15 cellular contexts compared by ENCODE assay signal in genomic region chr4:35725131-35725530, GRCh38.
DNase-seq lines count a peak whose midpoint lies in the region; ATAC-seq and TF ChIP-seq lines count a peak whose summit lies in the region.
"Had no signal": no experiment of that assay in that cellular context is flagged by ENCODE, and none has a peak within 500 bp of the region (broad histone marks: within the 10 kb centered on the region; RNA-seq: fewer than 3 reads in every experiment).

No MANE protein-coding gene starts in this region.

- no peaks in the 10 kb centered on the region for H3K4me1 Mint-ChIP-seq in activated CD8-positive, alpha-beta memory T cell treated with anti-CD3 and anti-CD28 coated beads, Interleukin-2, amount 10 ng/mL, durations not matched to agents 7 days and 5 days

- no peaks in the 10 kb centered on the region for H3K4me1 ChIP-seq in OCI-LY1 (ENCODE audit: insufficient read depth, low read length, severe bottlenecking)

- ATAC-seq in HG02798 (IDR thresholded peaks at IDR 0.05; ENCODE audit: poor library complexity, unreplicated experiment) = peak; percentile 61
- ATAC-seq in activated CD8-positive, alpha-beta memory T cell treated with anti-CD3 and anti-CD28 coated beads, Interleukin-2, amount 10 ng/mL, durations not matched to agents 7 days and 5 days = no peak
- ATAC-seq: activated T-cell treated with anti-CD3 and anti-CD28 coated beads, Interleukin-2, amount 50 U/mL, for 4 hours had no signal

- H3K9me3 ChIP-seq in OCI-LY1 (ENCODE audit: low read length) = no peaks in the 10 kb centered on the region

- no peak overlapping the region for H3K4me2 ChIP-seq in OCI-LY1 (ENCODE audit: low read length)

- H3K27me3 Mint-ChIP-seq in activated CD8-positive, alpha-beta memory T cell treated with anti-CD3 and anti-CD28 coated beads, Interleukin-2, amount 10 ng/mL, durations not matched to agents 7 days and 5 days = no peaks in the 10 kb centered on the region
- H3K27me3 Mint-ChIP-seq: CD4-positive, alpha-beta T cell had no signal

- no peaks in the 10 kb centered on the region for H3K9me2 ChIP-seq in OCI-LY1 (ENCODE audit: low read depth, low read length)

- H3K79me2 ChIP-seq in OCI-LY1 (ENCODE audit: insufficient read depth, low read length) = no peaks in the 10 kb centered on the region

- peak; percentile 19 for DNase-seq in iPS DF 4.7 (ENCODE audit: extremely low read depth, low spot score)
- no peak for DNase-seq in NCI-H2029 (lab: John Stamatoyannopoulos, UW)
- no peak for DNase-seq in coronary artery (ENCODE audit: low spot score)
- no peak for DNase-seq in GM19240 (ENCODE audit: insufficient read length, low spot score)
- DNase-seq in activated CD8-positive, alpha-beta memory T cell treated with anti-CD3 and anti-CD28 coated beads, Interleukin-2, amount 10 ng/mL, durations not matched to agents 7 days and 5 days = no peak
- DNase-seq: activated CD4-positive, alpha-beta T cell treated with anti-CD3 and anti-CD28 coated beads for 4 hours; activated T-cell treated with anti-CD3 and anti-CD28 coated beads, Interleukin-2, amount 50 U/mL, for 4 hours; CD4-positive, alpha-beta T cell; cerebellar nuclear complex; hypothalamus; Karpas-422 had no signal

- H3K9me3 Mint-ChIP-seq in activated CD8-positive, alpha-beta memory T cell treated with anti-CD3 and anti-CD28 coated beads, Interleukin-2, amount 10 ng/mL, durations not matched to agents 7 days and 5 days (ENCODE audit: low read depth) = no peaks in the 10 kb centered on the region
- H3K9me3 Mint-ChIP-seq: activated T-cell treated with anti-CD3 and anti-CD28 coated beads, Interleukin-2, amount 50 U/mL, for 4 hours had no signal

- H3F3A ChIP-seq in OCI-LY1 (ENCODE audit: insufficient read depth, low read length) = no peaks in the 10 kb centered on the region

- CTCF ChIA-PET in activated CD8-positive, alpha-beta memory T cell treated with anti-CD3 and anti-CD28 coated beads, Interleukin-2, amount 10 ng/mL, durations not matched to agents 7 days and 5 days (lab: Charles Lee) = no interaction called here

- no peak overlapping the region for H3K4me3 ChIP-seq in OCI-LY1 (ENCODE audit: low read depth, low read length, poor library complexity, severe bottlenecking)
- no peak overlapping the region for H3K4me3 ChIP-seq in coronary artery

- no peaks in the 10 kb centered on the region for H3K36me3 ChIP-seq in OCI-LY1 (ENCODE audit: insufficient read depth, low read length)

- H2AFZ ChIP-seq in OCI-LY1 (ENCODE audit: low read length) = no peak overlapping the region

- H3K27ac ChIP-seq in OCI-LY1 (ENCODE audit: low read depth, low read length, poor library complexity, severe bottlenecking) = no peak overlapping the region
- no peak overlapping the region for H3K27ac ChIP-seq in coronary artery
- H3K27ac ChIP-seq: epithelial cell of prostate had no signal

- no peaks in the 10 kb centered on the region for H3K27me3 ChIP-seq in OCI-LY1 (ENCODE audit: insufficient read depth, low read length)

- H4K20me1 ChIP-seq in OCI-LY1 (ENCODE audit: insufficient read depth, low read length) = no peaks in the 10 kb centered on the region

- no peak overlapping the region for H3K9ac ChIP-seq in OCI-LY1 (ENCODE audit: low read length)

- peak; percentile 44 for TF ChIP-seq CTCF in GM12873 (IDR thresholded peaks at IDR 0.05; ENCODE audit: insufficient read depth, low read depth, low read length, missing control alignments)
- TF ChIP-seq CTCF in OCI-LY1 (IDR thresholded peaks at IDR 0.05; ENCODE audit: low read length) = peak; percentile 50; the same call in 1 of the 2 replicates
- TF ChIP-seq CTCF in coronary artery (IDR thresholded peaks at IDR 0.05) = no peak

- H3K27ac Mint-ChIP-seq in activated CD8-positive, alpha-beta memory T cell treated with anti-CD3 and anti-CD28 coated beads, Interleukin-2, amount 10 ng/mL, durations not matched to agents 7 days and 5 days = no peak overlapping the region
- H3K27ac Mint-ChIP-seq: CD4-positive, alpha-beta T cell had no signal

- H3K36me3 Mint-ChIP-seq in activated CD8-positive, alpha-beta memory T cell treated with anti-CD3 and anti-CD28 coated beads, Interleukin-2, amount 10 ng/mL, durations not matched to agents 7 days and 5 days = no peaks in the 10 kb centered on the region

- H3K4me3 Mint-ChIP-seq in activated CD8-positive, alpha-beta memory T cell treated with anti-CD3 and anti-CD28 coated beads, Interleukin-2, amount 10 ng/mL, durations not matched to agents 7 days and 5 days = no peak overlapping the region
- H3K4me3 Mint-ChIP-seq: activated T-cell treated with anti-CD3 and anti-CD28 coated beads, Interleukin-2, amount 50 U/mL, for 4 hours; CD4-positive, alpha-beta T cell had no signal
